Comparison of ENCODE assay signal across 1 cellular context in genomic region chr20:34516038-34516873, GRCh38.
TF ChIP-seq lines count a peak whose summit lies in the region.

DYNLRB1 (plus strand) TSS chr20:34516422; CDS start chr20:34516459, 37 bp downstream.

TF ChIP-seq in GM23338, 12 proteins besides CTCF, POLR2A, EP300 and RAD21 (continued from another document):
- peak; percentile 95 for TF ChIP-seq POLR2AphosphoS5 (IDR thresholded peaks at IDR 0.05; ENCODE audit: low read depth)
- 0 out of 2 replicates have a peak, but pooled peaks have one; percentile 24 for TF ChIP-seq ETS1 (IDR thresholded peaks at IDR 0.05)
- no peak for TF ChIP-seq EZH2 (IDR thresholded peaks at IDR 0.05; ENCODE audit: low read depth, unreplicated experiment)
- TF ChIP-seq REST (IDR thresholded peaks at IDR 0.05; ENCODE audit: unreplicated experiment), result no peak
- no peak for TF ChIP-seq NANOG (IDR thresholded peaks at IDR 0.05; ENCODE audit: borderline replicate concordance)
- no peak for TF ChIP-seq ZNF331 (CRISPR knock-in tag; IDR thresholded peaks at IDR 0.05; ENCODE audit: low read depth)
- 0 out of 2 replicates have a peak, but pooled peaks have one; percentile 37 for TF ChIP-seq CREB1 (CRISPR knock-in tag; IDR thresholded peaks at IDR 0.05; ENCODE audit: low read depth)
- TF ChIP-seq EZH2phosphoT487 (IDR thresholded peaks at IDR 0.05; ENCODE audit: unreplicated experiment), result no peak
- no peak for TF ChIP-seq JUNB (IDR thresholded peaks at IDR 0.05; ENCODE audit: unreplicated experiment)
- no peak for TF ChIP-seq STAT1 (IDR thresholded peaks at IDR 0.05; ENCODE audit: unreplicated experiment)
